ENCODE assay signal across 11 cellular contexts in the genomic region with DNA sequence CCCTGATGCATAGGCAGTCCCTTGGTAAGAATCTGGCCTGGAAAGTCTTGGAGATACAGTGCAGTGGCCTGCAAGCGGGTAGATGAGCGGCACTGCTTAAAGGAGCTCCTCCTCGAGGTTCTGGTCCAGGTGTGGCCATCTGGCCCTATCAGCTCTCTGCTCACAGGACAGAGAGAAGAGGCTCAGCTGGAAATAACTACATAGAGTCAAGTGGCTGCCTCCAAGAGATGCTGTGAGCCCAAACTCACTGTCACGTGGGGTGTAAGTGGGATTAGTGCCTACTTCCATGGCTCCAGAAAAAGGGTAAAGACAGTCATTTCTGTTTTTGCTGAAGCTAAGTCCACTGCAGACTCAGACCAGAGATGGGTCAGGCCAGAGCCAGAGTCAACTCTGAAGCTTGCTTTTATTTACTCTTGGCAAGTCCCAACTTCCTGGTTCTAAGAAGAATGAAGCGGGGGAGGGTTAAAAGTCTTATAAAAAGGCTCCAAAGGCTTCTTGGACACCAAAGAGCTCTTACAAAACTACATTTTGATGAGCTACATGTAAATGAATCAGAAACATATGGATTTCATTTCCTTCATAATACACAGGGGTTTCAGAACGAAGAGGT.
A peak's percentile ranks its signal among the peaks of the same experiment; 100 is the strongest.
DNase-seq lines count a peak whose midpoint lies in the region; ATAC-seq and TF ChIP-seq lines count a peak whose summit lies in the region.
"Had no signal": no experiment of that assay in that cellular context is flagged by ENCODE, and none has a peak within 500 bp of the region (broad histone marks: within the 10 kb centered on the region; RNA-seq: fewer than 3 reads in every experiment).

No MANE protein-coding gene starts in this region.

- TF ChIP-seq CTCF in C4-2B (conservative IDR thresholded peaks at IDR 0.05) (no peak), fibroblast of villous mesenchyme (IDR thresholded peaks at IDR 0.05; ENCODE audit: insufficient read depth, low read depth, low read length) (no peak)

- H3K27ac ChIP-seq in C4-2B, result peak overlapping the region; percentile 90

- no peak for ATAC-seq in HG02973 (IDR thresholded peaks at IDR 0.05; ENCODE audit: unreplicated experiment)
- no peak for ATAC-seq in GM21447 (IDR thresholded peaks at IDR 0.05; ENCODE audit: unreplicated experiment)

- DNase-seq in amniotic epithelial cell (ENCODE audit: low read depth), result peak; percentile 69
- peak; percentile 84 for DNase-seq in fibroblast of villous mesenchyme (ENCODE audit: low read depth)
- peak; percentile 39 for DNase-seq in renal cortical epithelial cell (ENCODE audit: low read depth)
- no peak for DNase-seq in activated effector memory CD4-positive, alpha-beta T cell treated with Interleukin-2 at 50 U/mL for 16 hours
- DNase-seq in activated CD4-positive, alpha-beta T cell treated with anti-CD3 and anti-CD28 coated beads for 48 hours, result no peak
- DNase-seq: COR-L47, hippocampal formation, T-helper 1 cell had no signal

- no peak overlapping the region for H3K4me3 ChIP-seq in fibroblast of villous mesenchyme (ENCODE audit: low read depth, low read length)

Comparison
In these comparisons a context has a peak if more than half of its experiments do, and no peak if none do; other contexts are left out.
1. DNase-seq: peak in amniotic epithelial cell (single experiment), fibroblast of villous mesenchyme (single experiment) and renal cortical epithelial cell (single experiment); none in activated effector memory CD4-positive, alpha-beta T cell treated with Interleukin-2 at 50 U/mL for 16 hours (single experiment) and activated CD4-positive, alpha-beta T cell treated with anti-CD3 and anti-CD28 coated beads for 48 hours (single experiment).